In the genomic region with DNA sequence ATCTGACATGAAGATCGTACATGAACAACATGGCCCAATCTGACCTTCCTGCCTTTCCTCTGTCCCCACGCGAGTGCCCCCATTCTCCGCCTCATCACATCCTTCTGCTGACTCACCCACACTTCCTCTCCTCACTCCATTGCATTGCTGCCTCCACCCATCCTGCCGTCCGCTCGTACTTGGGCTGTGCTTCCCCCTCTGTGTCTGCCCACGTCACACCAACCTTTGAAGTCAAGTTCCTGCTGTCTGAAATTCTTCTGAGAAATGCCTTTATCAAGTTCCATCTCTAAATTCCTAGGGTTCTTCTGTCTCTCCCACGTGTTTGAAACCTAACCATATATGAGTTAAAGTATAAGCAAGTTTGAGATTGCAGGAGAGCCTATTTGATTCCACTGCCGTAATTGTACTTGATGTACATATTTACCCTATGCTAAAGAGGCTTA, we compare ENCODE assay signal across 1 cellular context.
TF ChIP-seq lines count a peak whose summit lies in the region.

No MANE protein-coding gene starts in this region.

TF ChIP-seq in IMR-90, 13 proteins besides CTCF, POLR2A, EP300 and RAD21:
- TF ChIP-seq, protein P1, sequence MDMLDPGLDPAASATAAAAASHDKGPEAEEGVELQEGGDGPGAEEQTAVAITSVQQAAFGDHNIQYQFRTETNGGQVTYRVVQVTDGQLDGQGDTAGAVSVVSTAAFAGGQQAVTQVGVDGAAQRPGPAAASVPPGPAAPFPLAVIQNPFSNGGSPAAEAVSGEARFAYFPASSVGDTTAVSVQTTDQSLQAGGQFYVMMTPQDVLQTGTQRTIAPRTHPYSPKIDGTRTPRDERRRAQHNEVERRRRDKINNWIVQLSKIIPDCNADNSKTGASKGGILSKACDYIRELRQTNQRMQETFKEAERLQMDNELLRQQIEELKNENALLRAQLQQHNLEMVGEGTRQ (IDR thresholded peaks at IDR 0.05; ENCODE audit: low read depth, low read length), result no peak
- no peak for TF ChIP-seq RCOR1 (IDR thresholded peaks at IDR 0.05; ENCODE audit: insufficient replicate concordance, low read length)
- TF ChIP-seq, protein P2, sequence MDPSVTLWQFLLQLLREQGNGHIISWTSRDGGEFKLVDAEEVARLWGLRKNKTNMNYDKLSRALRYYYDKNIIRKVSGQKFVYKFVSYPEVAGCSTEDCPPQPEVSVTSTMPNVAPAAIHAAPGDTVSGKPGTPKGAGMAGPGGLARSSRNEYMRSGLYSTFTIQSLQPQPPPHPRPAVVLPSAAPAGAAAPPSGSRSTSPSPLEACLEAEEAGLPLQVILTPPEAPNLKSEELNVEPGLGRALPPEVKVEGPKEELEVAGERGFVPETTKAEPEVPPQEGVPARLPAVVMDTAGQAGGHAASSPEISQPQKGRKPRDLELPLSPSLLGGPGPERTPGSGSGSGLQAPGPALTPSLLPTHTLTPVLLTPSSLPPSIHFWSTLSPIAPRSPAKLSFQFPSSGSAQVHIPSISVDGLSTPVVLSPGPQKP (IDR thresholded peaks at IDR 0.05; ENCODE audit: borderline replicate concordance, low read depth, low read length), result no peak
- TF ChIP-seq MXI1 (IDR thresholded peaks at IDR 0.05; ENCODE audit: borderline replicate concordance, low read depth, low read length), result no peak
- TF ChIP-seq CHD1 (IDR thresholded peaks at IDR 0.05; ENCODE audit: low read depth, low read length), result no peak
- TF ChIP-seq MAZ (IDR thresholded peaks at IDR 0.05; ENCODE audit: borderline replicate concordance, low read depth, low read length), result no peak
- TF ChIP-seq NFE2L2 (IDR thresholded peaks at IDR 0.05; ENCODE audit: low read depth, low read length), result no peak
- no peak for TF ChIP-seq MAFK (IDR thresholded peaks at IDR 0.05; ENCODE audit: low read depth, low read length)
- no peak for TF ChIP-seq SMC3 (IDR thresholded peaks at IDR 0.05; ENCODE audit: low read depth, low read length)
- TF ChIP-seq CEBPB (IDR thresholded peaks at IDR 0.05; ENCODE audit: low read depth, low read length), result no peak
TF ChIP-seq in IMR-90: peak in this region for 0.
